Comparison of ENCODE assay signal across 19 cellular contexts in the genomic region with DNA sequence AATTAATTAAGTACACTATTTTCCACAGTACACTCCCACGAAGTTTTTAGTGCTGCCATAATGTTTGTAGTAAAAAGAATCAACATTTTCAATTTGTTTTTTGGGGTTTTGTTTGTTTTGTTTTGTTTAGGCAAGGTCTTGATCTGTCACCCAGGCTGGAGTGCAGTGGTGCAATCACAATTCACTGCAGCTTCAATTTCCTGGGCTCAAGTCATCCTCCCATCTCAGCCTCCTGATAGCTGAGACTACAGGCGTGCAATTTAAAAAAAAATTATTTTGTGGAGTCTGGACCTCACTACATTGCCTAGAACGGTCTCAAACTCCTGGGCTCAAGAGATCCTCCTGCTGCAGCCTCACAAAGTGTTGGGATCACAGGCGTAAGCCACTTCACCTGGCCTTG. TPM values are rescaled to one million over a fixed set of nuclear protein-coding genes. Genes with fewer than 3 reads are reported as not detected.
DNase-seq lines count a peak whose midpoint lies in the region; ATAC-seq and TF ChIP-seq lines count a peak whose summit lies in the region.
"Had no signal": no experiment of that assay in that cellular context is flagged by ENCODE, and none has a peak within 500 bp of the region (broad histone marks: within the 10 kb centered on the region; RNA-seq: fewer than 3 reads in every experiment).

No MANE protein-coding gene starts in this region.

- H3K36me3 ChIP-seq in heart left ventricle (peaks cover 0 to 41% (median 35%) of the 10 kb centered on the region in 9 donors), neutrophil (peaks cover 45% of the 10 kb centered on the region)

- no peak overlapping the region for H3K4me3 Mint-ChIP-seq in type B pancreatic cell
- H3K4me3 Mint-ChIP-seq: CD14-positive monocyte, H9, IgD-negative memory B cell had no signal

- peaks cover 9% of the 10 kb centered on the region for H3K4me1 Mint-ChIP-seq in type B pancreatic cell (ENCODE audit: unreplicated experiment)
- H3K4me1 Mint-ChIP-seq: IgD-negative memory B cell had no signal

- TF ChIP-seq POLR2A in heart left ventricle (IDR thresholded peaks at IDR 0.05), result no peak

- H3K4me1 ChIP-seq in heart left ventricle (peaks cover 0 to 34% (median 3%) of the 10 kb centered on the region in 12 donors), neutrophil (ENCODE audit: control insufficient read depth in 1 of 2, insufficient read depth in 1 of 2, low read depth in 1 of 2, low read length in 1 of 2) (no peaks in the 10 kb centered on the region)

- TF ChIP-seq CTCF in heart left ventricle (IDR thresholded peaks at IDR 0.05) (no peak), neutrophil (IDR thresholded peaks at IDR 0.05) (no peak), type B pancreatic cell (conservative IDR thresholded peaks at IDR 0.05) (no peak)

- no peaks in the 10 kb centered on the region for H3K9me3 Mint-ChIP-seq in type B pancreatic cell
- H3K9me3 Mint-ChIP-seq: CD14-positive monocyte, H9, IgD-negative memory B cell had no signal

- intact Hi-C loops in Right ventricle myocardium inferior (cut with DNase I) (no loop called here), heart left ventricle (cut with DNase I) (no loop called here)

- no peaks in the 10 kb centered on the region for H3K27me3 Mint-ChIP-seq in type B pancreatic cell
- H3K27me3 Mint-ChIP-seq: IgD-negative memory B cell had no signal

- H3K9me3 ChIP-seq in heart left ventricle, result no peaks in the 10 kb centered on the region
- no peaks in the 10 kb centered on the region for H3K9me3 ChIP-seq in neutrophil

- H3K27ac Mint-ChIP-seq in type B pancreatic cell, result peak overlapping the region; percentile 64
- H3K27ac Mint-ChIP-seq: IgD-negative memory B cell had no signal

- peak; percentile 5 for ATAC-seq in Right ventricle myocardium inferior
- no peak for ATAC-seq in heart left ventricle
- peak; percentile 1 for ATAC-seq in esophagus mucosa

- peak overlapping the region in 2 of 12 donors; percentile 2 to 33 for H3K27ac ChIP-seq in heart left ventricle
- H3K27ac ChIP-seq in neutrophil, result peak overlapping the region; percentile 72
- H3K27ac ChIP-seq in substantia nigra (ENCODE audit: low read depth, low read length, poor library complexity, severe bottlenecking), result no peak overlapping the region

- H3K4me3 ChIP-seq in heart left ventricle (no peak overlapping the region), neutrophil (ENCODE audit: low read depth in 1 of 2, low read length in 1 of 2) (no peak overlapping the region)

- 83 to 86% (median 84%) methylated on average over 4 of the region's 4 CpGs for WGBS in heart left ventricle, 4 donors

- peaks cover 25% of the 10 kb centered on the region for H3K36me3 Mint-ChIP-seq in type B pancreatic cell

- DNase-seq in Right ventricle myocardium inferior (ENCODE audit: missing footprints) (no peak), heart left ventricle (no peak), type B pancreatic cell (ENCODE audit: extremely low spot score, unreplicated experiment) (no peak), dermis blood vessel endothelial cell (no peak), substantia nigra (lab: John Stamatoyannopoulos, UW) (no peak), HK-2 (ENCODE audit: unreplicated experiment) (no peak)
- DNase-seq: 8988T, H9, NCI-H1092, NCI-H1436 treated with DMSO at 0.1 percent for 48 hours, NCI-H2029, NCI-H345, NCI-H526 had no signal

- H3K27me3 ChIP-seq in heart left ventricle (no peaks in the 10 kb centered on the region), neutrophil (no peaks in the 10 kb centered on the region)

RNA-seq across cellular contexts. Expression of gene GLUL, which starts 11.4 kb away (rescaled TPM):
- 433 TPM for total RNA-seq in Right ventricle myocardium inferior
- 100 to 1,000 TPM; 276 to 965 (median 520) TPM for total RNA-seq in heart left ventricle
- polyA plus RNA-seq in heart left ventricle, result 1,000 to 10,000 TPM in 1 of 2 donors, 10 to 100 TPM in 1; 92.6 to 1,145 TPM
- total RNA-seq in esophagus mucosa, result 435 TPM
- 476 and 545 TPM in 2 replicates for total RNA-seq in type B pancreatic cell (ENCODE audit: low replicate concordance)
- 377 and 422 TPM in 2 replicates for total RNA-seq in dermis blood vessel endothelial cell

RNA-seq across cellular contexts. Expression of gene TEDDM1, which starts 20.3 kb away (rescaled TPM):
- not detected for total RNA-seq in Right ventricle myocardium inferior
- not detected for total RNA-seq in heart left ventricle
- polyA plus RNA-seq in heart left ventricle, result not detected
- total RNA-seq in esophagus mucosa, result not detected
- not detected in 2 replicates for total RNA-seq in type B pancreatic cell (ENCODE audit: low replicate concordance)
- not detected in 2 replicates for total RNA-seq in dermis blood vessel endothelial cell
- total RNA-seq: Daoy, H9 had no signal
- polyA plus RNA-seq: AG04450 had no signal

Comparison
In these comparisons a context has a peak if more than half of its experiments do, and no peak if none do; other contexts are left out.
1. ATAC-seq: peak in Right ventricle myocardium inferior (single experiment) and esophagus mucosa (single experiment); none in heart left ventricle (0 of 4).